2 cellular contexts compared by ENCODE assay signal in the genomic region with DNA sequence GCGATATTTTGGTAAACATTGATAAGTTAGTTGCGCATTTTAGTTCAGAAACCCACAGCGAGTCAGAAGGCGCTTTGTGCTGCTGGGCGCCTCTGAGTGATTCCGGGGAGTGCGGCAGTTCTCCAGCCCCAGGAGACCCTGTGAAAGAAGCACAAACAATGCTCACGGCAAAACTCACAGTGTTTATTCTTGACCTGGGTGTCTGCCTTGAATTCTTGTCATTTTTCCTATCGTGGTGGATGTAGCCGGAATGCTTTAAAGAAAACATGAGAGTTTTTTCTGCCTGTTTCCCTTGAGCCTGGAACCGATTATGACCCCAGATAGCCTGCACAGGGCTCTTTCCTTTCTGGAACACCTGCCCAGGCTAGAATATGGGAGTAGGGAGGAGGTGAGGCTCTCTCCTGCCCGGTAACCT.
TF ChIP-seq lines count a peak whose summit lies in the region.

No MANE protein-coding gene starts in this region.

TF ChIP-seq in IMR-90, 13 proteins besides CTCF, POLR2A, EP300 and RAD21:
- TF ChIP-seq RCOR1 (IDR thresholded peaks at IDR 0.05; ENCODE audit: insufficient replicate concordance, low read length) (no peak), MAZ (IDR thresholded peaks at IDR 0.05; ENCODE audit: borderline replicate concordance, low read depth, low read length) (no peak), MAFK (IDR thresholded peaks at IDR 0.05; ENCODE audit: low read depth, low read length) (no peak), NFE2L2 (IDR thresholded peaks at IDR 0.05; ENCODE audit: low read depth, low read length) (no peak), BHLHE40 (IDR thresholded peaks at IDR 0.05; ENCODE audit: low read depth, low read length) (no peak), CHD1 (IDR thresholded peaks at IDR 0.05; ENCODE audit: low read depth, low read length) (no peak), RFX5 (IDR thresholded peaks at IDR 0.05; ENCODE audit: low read depth, low read length) (no peak), FOS (IDR thresholded peaks at IDR 0.05; ENCODE audit: low read depth, low read length) (no peak), CEBPB (IDR thresholded peaks at IDR 0.05; ENCODE audit: low read depth, low read length) (no peak), SMC3 (IDR thresholded peaks at IDR 0.05; ENCODE audit: low read depth, low read length) (no peak), MXI1 (IDR thresholded peaks at IDR 0.05; ENCODE audit: borderline replicate concordance, low read depth, low read length) (no peak)
- TF ChIP-seq, protein P1, sequence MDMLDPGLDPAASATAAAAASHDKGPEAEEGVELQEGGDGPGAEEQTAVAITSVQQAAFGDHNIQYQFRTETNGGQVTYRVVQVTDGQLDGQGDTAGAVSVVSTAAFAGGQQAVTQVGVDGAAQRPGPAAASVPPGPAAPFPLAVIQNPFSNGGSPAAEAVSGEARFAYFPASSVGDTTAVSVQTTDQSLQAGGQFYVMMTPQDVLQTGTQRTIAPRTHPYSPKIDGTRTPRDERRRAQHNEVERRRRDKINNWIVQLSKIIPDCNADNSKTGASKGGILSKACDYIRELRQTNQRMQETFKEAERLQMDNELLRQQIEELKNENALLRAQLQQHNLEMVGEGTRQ (IDR thresholded peaks at IDR 0.05; ENCODE audit: low read depth, low read length), result no peak
- TF ChIP-seq, protein P2, sequence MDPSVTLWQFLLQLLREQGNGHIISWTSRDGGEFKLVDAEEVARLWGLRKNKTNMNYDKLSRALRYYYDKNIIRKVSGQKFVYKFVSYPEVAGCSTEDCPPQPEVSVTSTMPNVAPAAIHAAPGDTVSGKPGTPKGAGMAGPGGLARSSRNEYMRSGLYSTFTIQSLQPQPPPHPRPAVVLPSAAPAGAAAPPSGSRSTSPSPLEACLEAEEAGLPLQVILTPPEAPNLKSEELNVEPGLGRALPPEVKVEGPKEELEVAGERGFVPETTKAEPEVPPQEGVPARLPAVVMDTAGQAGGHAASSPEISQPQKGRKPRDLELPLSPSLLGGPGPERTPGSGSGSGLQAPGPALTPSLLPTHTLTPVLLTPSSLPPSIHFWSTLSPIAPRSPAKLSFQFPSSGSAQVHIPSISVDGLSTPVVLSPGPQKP (IDR thresholded peaks at IDR 0.05; ENCODE audit: borderline replicate concordance, low read depth, low read length), result no peak

TF ChIP-seq in H1, 55 proteins besides CTCF, POLR2A, EP300 and RAD21:
- no peak for TF ChIP-seq BRCA1 (IDR thresholded peaks at IDR 0.05; ENCODE audit: low read depth, low read length)
- TF ChIP-seq, protein P3, sequence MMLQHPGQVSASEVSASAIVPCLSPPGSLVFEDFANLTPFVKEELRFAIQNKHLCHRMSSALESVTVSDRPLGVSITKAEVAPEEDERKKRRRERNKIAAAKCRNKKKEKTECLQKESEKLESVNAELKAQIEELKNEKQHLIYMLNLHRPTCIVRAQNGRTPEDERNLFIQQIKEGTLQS (IDR thresholded peaks at IDR 0.05; ENCODE audit: insufficient read depth, low read depth, low read length), result no peak
- TF ChIP-seq, protein P1 (IDR thresholded peaks at IDR 0.05; ENCODE audit: low read length), result no peak
- TF ChIP-seq KDM5A (IDR thresholded peaks at IDR 0.05; ENCODE audit: low read length), result no peak
- no peak for TF ChIP-seq TEAD4 (IDR thresholded peaks at IDR 0.05; ENCODE audit: low read depth, low read length)
- TF ChIP-seq BACH1 (IDR thresholded peaks at IDR 0.05; ENCODE audit: low read length), result no peak
- TF ChIP-seq SRF (IDR thresholded peaks at IDR 0.05; ENCODE audit: low read depth, low read length), result no peak
- no peak for TF ChIP-seq SP1 (IDR thresholded peaks at IDR 0.05; ENCODE audit: low read depth, low read length)
- no peak for TF ChIP-seq CHD2 (IDR thresholded peaks at IDR 0.05; ENCODE audit: low read length)
- TF ChIP-seq GTF2F1 (IDR thresholded peaks at IDR 0.05; ENCODE audit: borderline replicate concordance, low read depth, low read length), result no peak
- TF ChIP-seq POU5F1 (IDR thresholded peaks at IDR 0.05; ENCODE audit: low read depth, low read length), result no peak
- TF ChIP-seq EZH2 (IDR thresholded peaks at IDR 0.05; ENCODE audit: low read depth, low read length, severe bottlenecking), result no peak
- no peak for TF ChIP-seq MAFK (IDR thresholded peaks at IDR 0.05; ENCODE audit: low read depth, low read length)
- no peak for TF ChIP-seq ASH2L (IDR thresholded peaks at IDR 0.05; ENCODE audit: low read length)
- no peak for TF ChIP-seq SIN3A (conservative IDR thresholded peaks at IDR 0.05 in 1 of 2, IDR thresholded peaks at IDR 0.05 in 1 of 2; ENCODE audit: low read depth in 1 of 2, low read length in 2 of 2)
- no peak for TF ChIP-seq SP2 (IDR thresholded peaks at IDR 0.05; ENCODE audit: low read length)
- TF ChIP-seq KDM1A (IDR thresholded peaks at IDR 0.05; ENCODE audit: borderline replicate concordance, low read length), result no peak
- no peak for TF ChIP-seq NRF1 (IDR thresholded peaks at IDR 0.05; ENCODE audit: low read depth, low read length)
- TF ChIP-seq HDAC6 (IDR thresholded peaks at IDR 0.05; ENCODE audit: low read depth, low read length), result no peak
- no peak for TF ChIP-seq JUN (IDR thresholded peaks at IDR 0.05; ENCODE audit: low read depth, low read length)
TF ChIP-seq in H1: peak in this region for 0.
